Comparison of ENCODE assay signal across 1 cellular context in the genomic region with DNA sequence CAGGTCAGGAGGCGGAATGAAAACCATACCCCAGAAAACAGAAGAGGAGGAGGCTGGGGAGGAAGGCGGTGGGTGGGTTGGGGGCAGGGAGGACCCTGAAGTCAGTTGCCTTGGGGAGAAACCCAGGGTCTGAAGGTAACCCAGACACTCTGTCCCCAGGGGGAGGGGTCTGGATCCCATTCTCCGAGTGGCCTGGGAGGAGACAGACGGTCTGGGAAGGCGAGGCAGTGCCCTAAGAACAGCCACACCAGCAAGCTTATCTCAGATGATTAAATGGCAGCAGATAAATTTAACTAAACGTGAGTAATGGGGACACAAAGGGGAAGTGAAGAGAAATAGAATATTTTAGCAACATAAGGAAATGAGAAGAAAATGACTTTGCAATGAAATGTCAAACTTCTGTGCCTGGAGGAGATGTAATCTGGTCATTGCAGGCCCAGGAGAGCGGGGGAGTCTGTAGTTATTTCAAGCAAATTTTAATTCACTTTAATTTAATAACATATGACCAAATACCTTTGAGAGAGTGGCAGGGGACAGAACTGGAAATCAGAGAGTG.
TF ChIP-seq lines count a peak whose summit lies in the region.

No MANE protein-coding gene starts in this region.

TF ChIP-seq in SK-N-SH, 30 proteins besides CTCF, POLR2A, EP300 and RAD21 (continued from another document):
- TF ChIP-seq, protein P1, sequence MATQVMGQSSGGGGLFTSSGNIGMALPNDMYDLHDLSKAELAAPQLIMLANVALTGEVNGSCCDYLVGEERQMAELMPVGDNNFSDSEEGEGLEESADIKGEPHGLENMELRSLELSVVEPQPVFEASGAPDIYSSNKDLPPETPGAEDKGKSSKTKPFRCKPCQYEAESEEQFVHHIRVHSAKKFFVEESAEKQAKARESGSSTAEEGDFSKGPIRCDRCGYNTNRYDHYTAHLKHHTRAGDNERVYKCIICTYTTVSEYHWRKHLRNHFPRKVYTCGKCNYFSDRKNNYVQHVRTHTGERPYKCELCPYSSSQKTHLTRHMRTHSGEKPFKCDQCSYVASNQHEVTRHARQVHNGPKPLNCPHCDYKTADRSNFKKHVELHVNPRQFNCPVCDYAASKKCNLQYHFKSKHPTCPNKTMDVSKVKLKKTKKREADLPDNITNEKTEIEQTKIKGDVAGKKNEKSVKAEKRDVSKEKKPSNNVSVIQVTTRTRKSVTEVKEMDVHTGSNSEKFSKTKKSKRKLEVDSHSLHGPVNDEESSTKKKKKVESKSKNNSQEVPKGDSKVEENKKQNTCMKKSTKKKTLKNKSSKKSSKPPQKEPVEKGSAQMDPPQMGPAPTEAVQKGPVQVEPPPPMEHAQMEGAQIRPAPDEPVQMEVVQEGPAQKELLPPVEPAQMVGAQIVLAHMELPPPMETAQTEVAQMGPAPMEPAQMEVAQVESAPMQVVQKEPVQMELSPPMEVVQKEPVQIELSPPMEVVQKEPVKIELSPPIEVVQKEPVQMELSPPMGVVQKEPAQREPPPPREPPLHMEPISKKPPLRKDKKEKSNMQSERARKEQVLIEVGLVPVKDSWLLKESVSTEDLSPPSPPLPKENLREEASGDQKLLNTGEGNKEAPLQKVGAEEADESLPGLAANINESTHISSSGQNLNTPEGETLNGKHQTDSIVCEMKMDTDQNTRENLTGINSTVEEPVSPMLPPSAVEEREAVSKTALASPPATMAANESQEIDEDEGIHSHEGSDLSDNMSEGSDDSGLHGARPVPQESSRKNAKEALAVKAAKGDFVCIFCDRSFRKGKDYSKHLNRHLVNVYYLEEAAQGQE (IDR thresholded peaks at IDR 0.05; ENCODE audit: low read depth, low read length) = no peak
- no peak for TF ChIP-seq MAX (IDR thresholded peaks at IDR 0.05; ENCODE audit: low read depth)
- TF ChIP-seq ZBTB33 (IDR thresholded peaks at IDR 0.05; ENCODE audit: borderline replicate concordance, low read depth) = no peak
- no peak for TF ChIP-seq USF2 (IDR thresholded peaks at IDR 0.05; ENCODE audit: borderline replicate concordance, low read depth, low read length)
- no peak for TF ChIP-seq GATA2 (CRISPR knock-in tag; IDR thresholded peaks at IDR 0.05)
- no peak for TF ChIP-seq MEF2A (IDR thresholded peaks at IDR 0.05; ENCODE audit: borderline replicate concordance, low read depth)
